8 cellular contexts compared by ENCODE assay signal in the genomic region with DNA sequence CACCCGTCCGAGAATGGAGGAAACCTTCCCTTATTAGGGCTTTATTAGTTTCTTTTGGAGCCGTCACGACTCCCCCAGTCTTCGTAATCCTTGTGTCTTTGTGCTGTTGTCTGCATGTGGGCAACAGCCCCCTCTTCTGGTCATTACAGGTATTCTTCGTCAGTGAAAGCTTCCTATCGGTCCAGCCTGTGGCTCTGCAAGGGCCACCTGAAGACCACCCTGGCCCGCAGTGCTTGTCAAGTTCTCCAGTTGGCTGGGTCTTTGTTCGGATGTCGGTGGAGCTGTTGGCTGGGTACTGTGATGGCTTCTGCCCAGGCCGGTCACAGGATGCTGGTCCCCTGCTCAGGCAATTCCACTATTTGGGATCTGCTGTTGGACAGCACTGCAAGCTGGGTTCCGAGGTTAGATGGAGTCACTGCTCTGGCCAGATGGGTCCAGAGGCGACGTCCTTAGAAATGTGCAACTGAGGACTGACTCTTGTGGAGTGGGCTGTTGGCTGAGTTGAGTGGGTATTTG. TPM values are rescaled to one million over a fixed set of nuclear protein-coding genes. Genes with fewer than 3 reads are reported as not detected.
DNase-seq lines count a peak whose midpoint lies in the region; ATAC-seq and TF ChIP-seq lines count a peak whose summit lies in the region.

No MANE protein-coding gene starts in this region.

- H3K27ac ChIP-seq in testis: no peak overlapping the region

- peak; percentile 12 for DNase-seq in AG09319 (ENCODE audit: extremely low read depth, low read depth)
- DNase-seq in GM19238 (ENCODE audit: insufficient read length, low spot score): peak; percentile 27
- DNase-seq in NCI-H2196 treated with DMSO at 0.1 percent for 48 hours (lab: John Stamatoyannopoulos, UW; ENCODE audit: unreplicated experiment): peak; percentile 1
- peak; percentile 33 to 49 for DNase-seq in activated CD4-positive, alpha-beta T cell treated with anti-CD3 and anti-CD28 coated beads, Interleukin-2, amount 50 U/mL, for 48 hours
- peak; percentile 74 for DNase-seq in epithelial cell of esophagus (ENCODE audit: low read depth)
- peak; percentile 57 for DNase-seq in middle frontal gyrus (ENCODE audit: extremely low spot score, low spot score)
- DNase-seq in testis: peak; percentile 78

- peak; percentile 78 for TF ChIP-seq CTCF in AG09319 (IDR thresholded peaks at IDR 0.05; ENCODE audit: low read depth, low read length)
- TF ChIP-seq CTCF in epithelial cell of esophagus (IDR thresholded peaks at IDR 0.05; ENCODE audit: insufficient read depth, low read depth, low read length, missing control alignments): peak; percentile 90
- peak; percentile 63 to 81 (median 78) for TF ChIP-seq CTCF in testis (IDR thresholded peaks at IDR 0.05)

- intact Hi-C loops in testis (cut with DNase I; ENCODE audit: low total_unique reads): loop anchor here (10.0 kb wide), 1 partner anchor 312 kb away; a partner anchor contains a TSS

- H3K4me1 ChIP-seq in testis: no peaks in the 10 kb centered on the region

- TF ChIP-seq POLR2A in testis (IDR thresholded peaks at IDR 0.05): no peak

- ATAC-seq in GM18502 (IDR thresholded peaks at IDR 0.05; ENCODE audit: poor library complexity, unreplicated experiment): no peak

- no peaks in the 10 kb centered on the region for H3K36me3 ChIP-seq in testis (ENCODE audit: low read depth, missing control alignments)

- H3K27me3 ChIP-seq in testis: no peaks in the 10 kb centered on the region

- H3K4me3 ChIP-seq in epithelial cell of esophagus (ENCODE audit: low read length) (no peak overlapping the region), testis (no peak overlapping the region)

- 46 to 51% methylated on average over 9 to 14 of the region's 14 CpGs for WGBS in testis, 2 donors

- no peaks in the 10 kb centered on the region for H3K9me3 ChIP-seq in testis

RNA-seq across cellular contexts. Expression of a gene that starts 19.2 kb away (rescaled TPM):
- total RNA-seq in testis: 10 to 100 TPM; 15.7 to 24.3 TPM
- polyA plus RNA-seq in testis (ENCODE audit: insufficient read depth, low read depth, low replicate concordance): 20.2 TPM

Comparison
In these comparisons a context has a peak if more than half of its experiments do, and no peak if none do; other contexts are left out.
1. DNase-seq: peak in every context shown above with its lines; median percentile 78 in testis; 74 in epithelial cell of esophagus; 57 in middle frontal gyrus; 41 in activated CD4-positive, alpha-beta T cell treated with anti-CD3 and anti-CD28 coated beads, Interleukin-2, amount 50 U/mL, for 48 hours; 27 in GM19238; 12 in AG09319; 1 in NCI-H2196 treated with DMSO at 0.1 percent for 48 hours.